25 cellular contexts compared by ENCODE assay signal in genomic region chr11:8368772-8369171, GRCh38.
A peak's percentile ranks its signal among the peaks of the same experiment; 100 is the strongest.
DNase-seq lines count a peak whose midpoint lies in the region; ATAC-seq and TF ChIP-seq lines count a peak whose summit lies in the region.
"Had no signal": no experiment of that assay in that cellular context is flagged by ENCODE, and none has a peak within 500 bp of the region (broad histone marks: within the 10 kb centered on the region; RNA-seq: fewer than 3 reads in every experiment).

No MANE protein-coding gene starts in this region.

- H3K36me3 ChIP-seq in GM23338 (ENCODE audit: insufficient read depth), result no peaks in the 10 kb centered on the region
- no peaks in the 10 kb centered on the region for H3K36me3 ChIP-seq in SJCRH30
- H3K36me3 ChIP-seq in sigmoid colon, result no peaks in the 10 kb centered on the region
- H3K36me3 ChIP-seq: BE2C, BLaER1 had no signal

- H3K4me3 ChIP-seq in GM23338, result no peak overlapping the region
- no peak overlapping the region for H3K4me3 ChIP-seq in SJCRH30
- H3K4me3 ChIP-seq in sigmoid colon, result no peak overlapping the region
- H3K4me3 ChIP-seq: BLaER1, GM12878 had no signal

- H3K4me2 ChIP-seq in GM23338, result no peak overlapping the region
- H3K4me2 ChIP-seq: BLaER1 had no signal

- H3K27me3 ChIP-seq in GM23338 (ENCODE audit: insufficient read depth) (no peaks in the 10 kb centered on the region), SJCRH30 (no peaks in the 10 kb centered on the region), sigmoid colon (no peaks in the 10 kb centered on the region)
- H3K27me3 ChIP-seq: BE2C, BLaER1 had no signal

- H3K9me3 ChIP-seq in SJCRH30 (replicated peaks), result no peaks in the 10 kb centered on the region
- no peaks in the 10 kb centered on the region for H3K9me3 ChIP-seq in sigmoid colon
- H3K9me3 ChIP-seq: BE2C, BLaER1 had no signal

- no peak for TF ChIP-seq POLR2A in sigmoid colon (IDR thresholded peaks at IDR 0.05)

- no peaks in the 10 kb centered on the region; the same call in 2 of the 3 replicates for H3K36me3 Mint-ChIP-seq in GM23338 (ENCODE audit: low read depth)
- H3K36me3 Mint-ChIP-seq in glutamatergic neuron (ENCODE audit: unreplicated experiment), result no peaks in the 10 kb centered on the region
- no peaks in the 10 kb centered on the region for H3K36me3 Mint-ChIP-seq in stimulated activated naive B cell treated with anti-CD40 and anti-IgM and Interleukin-4, amounts not matched to agents 10 μg/mL and 1 μg/mL and 100 μg/mL, for 72 hours
- H3K36me3 Mint-ChIP-seq: CD14-positive monocyte; CD4-positive, alpha-beta memory T cell; CD4-positive, CD25-positive, alpha-beta regulatory T cell; CD8-positive, alpha-beta memory T cell had no signal

- no peaks in the 10 kb centered on the region for H3F3A ChIP-seq in GM23338 (replicated peaks; ENCODE audit: low read depth)

- DNase-seq in GM23338 (ENCODE audit: low spot score) (no peak), SJCRH30 (peak in 1 of 2 experiments; percentile 48), glutamatergic neuron (peak; percentile 55), sigmoid colon (peak; percentile 19), HuH-7 (ENCODE audit: low spot score) (no peak)
- no peak for DNase-seq in stimulated activated naive B cell treated with anti-CD40 and anti-IgM and Interleukin-4, amounts not matched to agents 10 μg/mL and 1 μg/mL and 100 μg/mL, for 72 hours
- DNase-seq: 8988T; ACHN; BE2C; C1 segment of cervical spinal cord; CD4-positive, alpha-beta memory T cell; CD4-positive, CD25-positive, alpha-beta regulatory T cell; CD8-positive, alpha-beta memory T cell; COR-L47; DMS 273 treated with DMSO at 0.1 percent for 48 hours; DMS153; DMS53; DMS79; DND-41; EL; GDM1 had no signal

- H3K27ac Mint-ChIP-seq in GM23338, result peak overlapping the region; percentile 31; the same call in 1 of the 2 replicates
- H3K27ac Mint-ChIP-seq in glutamatergic neuron (ENCODE audit: unreplicated experiment), result peak overlapping the region; percentile 62
- H3K27ac Mint-ChIP-seq in stimulated activated naive B cell treated with anti-CD40 and anti-IgM and Interleukin-4, amounts not matched to agents 10 μg/mL and 1 μg/mL and 100 μg/mL, for 72 hours, result no peak overlapping the region
- H3K27ac Mint-ChIP-seq: CD4-positive, alpha-beta memory T cell; CD4-positive, CD25-positive, alpha-beta regulatory T cell had no signal

- H2AFZ ChIP-seq in GM23338, result no peak overlapping the region

- ATAC-seq in GM23338, result no peak
- no peak for ATAC-seq in stimulated activated naive B cell treated with anti-CD40 and anti-IgM and Interleukin-4, amounts not matched to agents 10 μg/mL and 1 μg/mL and 100 μg/mL, for 72 hours (replicated peaks)
- no peak for ATAC-seq in GM18868 (IDR thresholded peaks at IDR 0.05; ENCODE audit: unreplicated experiment)
- ATAC-seq: GM12878 had no signal

- H3K9me2 ChIP-seq in GM23338 (ENCODE audit: insufficient read depth), result no peaks in the 10 kb centered on the region

- H3K27ac ChIP-seq in GM23338 (ENCODE audit: low read depth) (no peak overlapping the region), SJCRH30 (0 out of 2 replicates have a peak overlapping the region, but pooled peaks have one; percentile 4), sigmoid colon (no peak overlapping the region)
- H3K27ac ChIP-seq: BLaER1 had no signal

- no peaks in the 10 kb centered on the region for H4K20me1 ChIP-seq in GM23338 (replicated peaks; ENCODE audit: insufficient read depth)
- H4K20me1 ChIP-seq: BLaER1 had no signal

- 86 to 88% methylated on average over 10 of the region's 10 CpGs for WGBS in sigmoid colon, 2 donors

- peaks cover 4% of the 10 kb centered on the region; the same call in 2 of the 3 replicates for H3K4me1 Mint-ChIP-seq in GM23338
- peaks cover 18% of the 10 kb centered on the region for H3K4me1 Mint-ChIP-seq in glutamatergic neuron (ENCODE audit: low read depth, unreplicated experiment)
- H3K4me1 Mint-ChIP-seq in stimulated activated naive B cell treated with anti-CD40 and anti-IgM and Interleukin-4, amounts not matched to agents 10 μg/mL and 1 μg/mL and 100 μg/mL, for 72 hours, result no peaks in the 10 kb centered on the region
- H3K4me1 Mint-ChIP-seq: CD4-positive, alpha-beta memory T cell; CD4-positive, CD25-positive, alpha-beta regulatory T cell; CD8-positive, alpha-beta memory T cell had no signal

- no peak for TF ChIP-seq EP300 in sigmoid colon (IDR thresholded peaks at IDR 0.05)

- H3K4me1 ChIP-seq in GM23338 (ENCODE audit: insufficient read depth), result no peaks in the 10 kb centered on the region
- H3K4me1 ChIP-seq in SJCRH30, result peaks cover 6% of the 10 kb centered on the region; the same call in 1 of the 2 replicates
- H3K4me1 ChIP-seq in sigmoid colon, result no peaks in the 10 kb centered on the region
- H3K4me1 ChIP-seq: BE2C, BLaER1 had no signal

- H3K27me3 Mint-ChIP-seq in GM23338 (ENCODE audit: insufficient read depth, low read depth, poor library complexity) (peaks cover 2% of the 10 kb centered on the region), glutamatergic neuron (ENCODE audit: unreplicated experiment) (peaks cover 11% of the 10 kb centered on the region)
- peaks cover 0 to 4% of the 10 kb centered on the region in 2 donors for H3K27me3 Mint-ChIP-seq in stimulated activated naive B cell treated with anti-CD40 and anti-IgM and Interleukin-4, amounts not matched to agents 10 μg/mL and 1 μg/mL and 100 μg/mL, for 72 hours
- H3K27me3 Mint-ChIP-seq: CD4-positive, CD25-positive, alpha-beta regulatory T cell had no signal

- intact Hi-C loops in sigmoid colon (cut with DNase I), result no loop called here

- TF ChIP-seq CTCF in GM23338 (conservative IDR thresholded peaks at IDR 0.05; ENCODE audit: low read depth in 2 of 2) (no peak), glutamatergic neuron (IDR thresholded peaks at IDR 0.05; ENCODE audit: partially characterized antibody, unreplicated experiment) (no peak), sigmoid colon (IDR thresholded peaks at IDR 0.05) (no peak)

- no peak overlapping the region for H3K4me3 Mint-ChIP-seq in GM23338
- peak overlapping the region; percentile 23 for H3K4me3 Mint-ChIP-seq in glutamatergic neuron (ENCODE audit: unreplicated experiment)
- no peak overlapping the region for H3K4me3 Mint-ChIP-seq in stimulated activated naive B cell treated with anti-CD40 and anti-IgM and Interleukin-4, amounts not matched to agents 10 μg/mL and 1 μg/mL and 100 μg/mL, for 72 hours
- H3K4me3 Mint-ChIP-seq: CD14-positive monocyte; CD4-positive, alpha-beta memory T cell; CD4-positive, CD25-positive, alpha-beta regulatory T cell; CD8-positive, alpha-beta memory T cell had no signal

- no peaks in the 10 kb centered on the region; the same call in 2 of the 3 replicates for H3K9me3 Mint-ChIP-seq in GM23338
- peaks cover 13% of the 10 kb centered on the region for H3K9me3 Mint-ChIP-seq in glutamatergic neuron (ENCODE audit: unreplicated experiment)
- no peaks in the 10 kb centered on the region for H3K9me3 Mint-ChIP-seq in stimulated activated naive B cell treated with anti-CD40 and anti-IgM and Interleukin-4, amounts not matched to agents 10 μg/mL and 1 μg/mL and 100 μg/mL, for 72 hours
- H3K9me3 Mint-ChIP-seq: CD14-positive monocyte; CD4-positive, alpha-beta memory T cell; CD4-positive, CD25-positive, alpha-beta regulatory T cell had no signal

- no peaks in the 10 kb centered on the region for H3K79me2 ChIP-seq in GM23338 (replicated peaks; ENCODE audit: insufficient read depth)

TF ChIP-seq in GM23338, 12 proteins besides CTCF, POLR2A, EP300 and RAD21 (continues in another document):
- TF ChIP-seq STAT1 (IDR thresholded peaks at IDR 0.05; ENCODE audit: unreplicated experiment), result no peak
- no peak for TF ChIP-seq ETS1 (IDR thresholded peaks at IDR 0.05)
- TF ChIP-seq JUNB (IDR thresholded peaks at IDR 0.05; ENCODE audit: unreplicated experiment), result no peak
- no peak for TF ChIP-seq REST (IDR thresholded peaks at IDR 0.05; ENCODE audit: unreplicated experiment)
- TF ChIP-seq NANOG (IDR thresholded peaks at IDR 0.05; ENCODE audit: borderline replicate concordance), result no peak
- no peak for TF ChIP-seq ZNF331 (CRISPR knock-in tag; IDR thresholded peaks at IDR 0.05; ENCODE audit: low read depth)

Comparison
In these comparisons a context has a peak if more than half of its experiments do, and no peak if none do; other contexts are left out.
1. DNase-seq: peak in glutamatergic neuron (single experiment) and sigmoid colon (single experiment); none in GM23338 (single experiment), stimulated activated naive B cell treated with anti-CD40 and anti-IgM and Interleukin-4, amounts not matched to agents 10 μg/mL and 1 μg/mL and 100 μg/mL, for 72 hours (single experiment) and HuH-7 (single experiment).